ENCODE assay signal across 10 cellular contexts in the genomic region with DNA sequence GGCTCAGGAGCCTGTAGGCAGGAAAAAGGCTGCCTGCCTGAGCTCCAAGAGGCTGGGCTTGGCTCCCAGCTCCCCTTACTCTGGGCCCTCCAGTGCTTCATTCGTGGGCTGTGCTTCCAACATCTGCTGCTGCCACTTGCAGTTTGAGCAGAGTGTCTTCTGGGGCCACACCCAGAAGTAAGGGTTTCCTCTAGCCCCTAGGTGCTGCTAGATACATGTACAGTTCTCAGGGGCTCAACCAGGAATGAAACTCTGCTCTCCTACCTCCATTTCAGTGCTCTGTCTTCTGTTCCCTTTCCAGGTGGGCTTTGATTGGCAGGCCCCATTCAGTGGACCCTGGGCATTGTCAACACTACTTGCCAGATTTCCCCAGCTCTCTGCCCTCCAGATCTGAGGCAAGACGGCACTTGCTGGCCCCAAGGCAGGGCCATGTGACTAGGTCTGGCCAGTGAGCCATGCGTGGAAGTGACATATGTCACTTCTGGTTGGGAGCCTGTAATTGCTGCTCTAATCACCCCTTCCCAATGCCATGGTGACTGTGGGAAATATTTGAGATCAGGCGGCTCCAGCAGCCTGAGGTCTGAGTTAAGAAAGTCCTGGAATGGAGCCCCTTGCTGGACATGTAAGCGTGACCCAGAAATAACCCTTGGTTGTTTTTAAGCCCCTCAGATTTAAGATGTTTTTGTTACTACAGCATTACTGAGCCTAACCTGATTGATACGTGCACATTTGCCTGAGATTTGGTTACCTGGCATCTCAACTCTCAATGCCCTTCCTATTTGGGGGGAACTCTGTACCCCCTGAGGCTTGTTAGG. TPM values are rescaled to one million over a fixed set of nuclear protein-coding genes. Genes with fewer than 3 reads are reported as not detected.
DNase-seq lines count a peak whose midpoint lies in the region; ATAC-seq, FAIRE-seq and TF ChIP-seq lines count a peak whose summit lies in the region.
"Had no signal": no experiment of that assay in that cellular context is flagged by ENCODE, and none has a peak within 500 bp of the region (broad histone marks: within the 10 kb centered on the region; RNA-seq: fewer than 3 reads in every experiment).

No MANE protein-coding gene starts in this region.

- POLR2A ChIA-PET in A549 (lab: Yijun Ruan, JAX), result no interaction called here

- ATAC-seq in A549 (peak; percentile 44 to 67; a peak in 4 of 6 replicates), GM21825 (IDR thresholded peaks at IDR 0.05; ENCODE audit: unreplicated experiment) (no peak)

- no peak for DNase-seq in A549 (ENCODE audit: low read depth in 1 of 2, low spot score in 1 of 2)
- DNase-seq in GM19240 (ENCODE audit: insufficient read length, low spot score), result peak; percentile 38
- peak; percentile 21 for DNase-seq in NB4 (ENCODE audit: low read depth)
- DNase-seq in epithelial cell of proximal tubule (ENCODE audit: low read depth), result no peak
- DNase-seq in GOT3 (lab: John Stamatoyannopoulos, UW), result no peak
- no peak for DNase-seq in hypothalamus (lab: John Stamatoyannopoulos, UW)
- no peak for DNase-seq in ovary
- DNase-seq: brain microvascular endothelial cell; CD4-positive, alpha-beta memory T cell had no signal

- intact Hi-C loops in ovary (cut with DNase I), result no loop called here

- H3K9me3 ChIP-seq in A549 (no peaks in the 10 kb centered on the region), ovary (no peaks in the 10 kb centered on the region)

- no peaks in the 10 kb centered on the region for H3K36me3 ChIP-seq in ovary
- H3K36me3 ChIP-seq: brain microvascular endothelial cell had no signal

- no peak for TF ChIP-seq POLR2A in A549 (IDR thresholded peaks at IDR 0.05; ENCODE audit: low read length)
- TF ChIP-seq POLR2A in NB4 (IDR thresholded peaks at IDR 0.05; ENCODE audit: extremely low read depth, insufficient read length), result no peak
- no peak for TF ChIP-seq POLR2A in ovary (IDR thresholded peaks at IDR 0.05)

- TF ChIP-seq CTCF in A549 (IDR thresholded peaks at IDR 0.05), result no peak; the same call in 2 of the 3 replicates
- peak; percentile 6 for TF ChIP-seq CTCF in NB4 (IDR thresholded peaks at IDR 0.05; ENCODE audit: low read depth, low read length)
- TF ChIP-seq CTCF in epithelial cell of proximal tubule (conservative IDR thresholded peaks at IDR 0.05; ENCODE audit: low read depth, low read length), result peak; percentile 37
- TF ChIP-seq CTCF in ovary (IDR thresholded peaks at IDR 0.05), result no peak

- CTCF ChIA-PET in A549 (lab: Yijun Ruan, JAX), result interaction anchor here (0.6 to 6.3 kb wide), 4 partner anchors 348 to 692 kb away, joined by 3 to 50 read pairs (median 4); no protein-coding TSS in a partner anchor

- 80% methylated on average over 5 of the region's 6 CpGs for WGBS in A549 (ENCODE audit: missing lambda C conversion rate)
- 84 to 87% (median 84%) methylated on average over 6 of the region's 6 CpGs for WGBS in ovary, 3 donors

- peak overlapping the region; percentile 45 to 76; a peak in 5 of 6 replicates for H3K27ac ChIP-seq in A549
- H3K27ac ChIP-seq in ovary, result no peak overlapping the region
- H3K27ac ChIP-seq: brain microvascular endothelial cell had no signal

- H3K4me2 ChIP-seq in A549, result 0 out of 3 replicates have a peak overlapping the region, but pooled peaks have one; percentile 5

- no peak for TF ChIP-seq EP300 in A549 (IDR thresholded peaks at IDR 0.05)
- no peak for TF ChIP-seq EP300 in ovary (IDR thresholded peaks at IDR 0.05)

- TF ChIP-seq RAD21 in A549 (conservative IDR thresholded peaks at IDR 0.05 in 1 of 2, IDR thresholded peaks at IDR 0.05 in 1 of 2), result peak; percentile 23 to 52; a peak in 3 of 5 replicates

- H3K4me1 ChIP-seq in A549, result peaks cover 27% of the 10 kb centered on the region
- H3K4me1 ChIP-seq in ovary (ENCODE audit: insufficient read depth), result peaks cover 2% of the 10 kb centered on the region

- no peaks in the 10 kb centered on the region for H3K27me3 ChIP-seq in ovary

- no peak overlapping the region for H3K4me3 ChIP-seq in A549
- no peak overlapping the region for H3K4me3 ChIP-seq in NB4 (ENCODE audit: low read depth, low read length)
- H3K4me3 ChIP-seq in epithelial cell of proximal tubule (ENCODE audit: low read depth, low read length), result no peak overlapping the region
- H3K4me3 ChIP-seq in ovary, result no peak overlapping the region

- no peak for FAIRE-seq in A549 (lab: Jason Lieb, UNC)

TF ChIP-seq in A549, 52 proteins besides CTCF, POLR2A, EP300 and RAD21:
- no peak for TF ChIP-seq JUN (IDR thresholded peaks at IDR 0.05)
- no peak for TF ChIP-seq NPAS2 (CRISPR knock-in tag; IDR thresholded peaks at IDR 0.05; ENCODE audit: borderline replicate concordance)
- peak; percentile 40; the same call in 1 of the 3 replicates for TF ChIP-seq SMC3 (IDR thresholded peaks at IDR 0.05)
- no peak for TF ChIP-seq FOXS1 (CRISPR knock-in tag; IDR thresholded peaks at IDR 0.05)
- no peak for TF ChIP-seq MYC (IDR thresholded peaks at IDR 0.05; ENCODE audit: borderline replicate concordance, low read length)

RNA-seq across cellular contexts. Expression of gene BOD1, which starts 9.4 kb away (rescaled TPM):
- polyA plus RNA-seq in A549 (2011; rRNA removed) (95.1 and 102 TPM in 2 replicates), A549 (2017; fragmentation: RNase III; extraction: RNeasy Plus Mini Kit Qiagen cat#74134 plus additional on column Dnase treatment) (59.1 to 63.8 TPM (median 59.6 TPM) in 3 replicates), ovary (10 to 100 TPM; 63.0 to 76.1 TPM)
- 50.2 and 50.9 TPM in 2 replicates for polyA plus RNA-seq in A549 (2012; cell fraction: cytosol; rRNA removed)
- 34.5 and 40.0 TPM in 2 replicates for polyA plus RNA-seq in A549 (2012; cell fraction: nucleus; rRNA removed)
- polyA minus RNA-seq in A549 (2011; rRNA and poly(A)+ RNA removed), result 43.2 and 55.0 TPM in 2 replicates
- total RNA-seq in epithelial cell of proximal tubule (29.8 and 45.9 TPM in 2 replicates), ovary (10 to 100 TPM; 45.8 to 63.0 (median 60.4) TPM)

Comparison
In these comparisons a context has a peak if more than half of its experiments do, and no peak if none do; other contexts are left out.
1. DNase-seq: peak in GM19240 (single experiment) and NB4 (single experiment); none in A549 (0 of 2), epithelial cell of proximal tubule (single experiment), GOT3 (single experiment), hypothalamus (0 of 51) and ovary (0 of 5).
2. H3K27ac ChIP-seq: peak in A549 (2 of 2); none in ovary (0 of 2).
3. CTCF ChIP-seq: peak in NB4 (single experiment) and epithelial cell of proximal tubule (single experiment); none in A549 (single experiment) and ovary (0 of 3).